Comparison of ENCODE assay signal across 10 cellular contexts in the genomic region with DNA sequence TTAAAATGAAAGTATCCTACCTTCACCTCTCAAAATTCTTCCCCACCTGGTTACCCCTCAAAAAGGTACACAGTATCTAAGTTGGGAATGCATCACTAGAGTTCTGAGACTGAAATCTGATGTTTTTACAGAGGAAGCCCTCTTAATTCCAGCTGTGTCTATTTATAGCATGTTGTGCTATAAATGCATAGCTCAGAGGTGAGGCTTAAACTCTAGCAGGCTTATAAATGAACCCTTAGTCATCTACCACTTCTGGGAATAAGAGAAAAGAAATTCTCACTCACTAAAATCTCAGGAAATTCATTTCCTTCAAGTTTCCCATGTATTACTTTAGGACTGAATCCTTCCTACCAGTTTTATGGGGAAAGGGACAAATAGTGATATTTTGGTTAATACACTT. TPM values are rescaled to one million over a fixed set of nuclear protein-coding genes. Genes with fewer than 3 reads are reported as not detected.
A peak's percentile ranks its signal among the peaks of the same experiment; 100 is the strongest.
DNase-seq lines count a peak whose midpoint lies in the region; ATAC-seq and TF ChIP-seq lines count a peak whose summit lies in the region.
"Had no signal": no experiment of that assay in that cellular context is flagged by ENCODE, and none has a peak within 500 bp of the region (broad histone marks: within the 10 kb centered on the region; RNA-seq: fewer than 3 reads in every experiment).

No MANE protein-coding gene starts in this region.

- H3K4me1 Mint-ChIP-seq in activated CD4-positive, alpha-beta T cell treated with anti-CD3 and anti-CD28 coated beads, Interleukin-2, amount 10 ng/mL, durations not matched to agents 24 days and 14 days = peaks cover 45% of the 10 kb centered on the region

- peaks cover 18% of the 10 kb centered on the region for H3K36me3 Mint-ChIP-seq in activated CD4-positive, alpha-beta T cell treated with anti-CD3 and anti-CD28 coated beads, Interleukin-2, amount 10 ng/mL, durations not matched to agents 24 days and 14 days (ENCODE audit: low read depth)

- H3K27ac ChIP-seq in foreskin keratinocyte = no peak overlapping the region

- H3K27ac Mint-ChIP-seq in activated CD4-positive, alpha-beta T cell treated with anti-CD3 and anti-CD28 coated beads, Interleukin-2, amount 10 ng/mL, durations not matched to agents 24 days and 14 days = no peak overlapping the region

- H3K27me3 Mint-ChIP-seq in activated CD4-positive, alpha-beta T cell treated with anti-CD3 and anti-CD28 coated beads, Interleukin-2, amount 10 ng/mL, durations not matched to agents 24 days and 14 days = no peaks in the 10 kb centered on the region

- DNase-seq in Daoy (ENCODE audit: low read depth) (peak; percentile 23), foreskin keratinocyte (peak; percentile 37 to 66), renal cortical epithelial cell (ENCODE audit: low read depth) (peak; percentile 90), left colon (no peak), mesenteric fat pad (ENCODE audit: low spot score) (no peak), NCI-H748 treated with DMSO at 0.1 percent for 48 hours (lab: John Stamatoyannopoulos, UW) (no peak)
- no peak for DNase-seq in activated CD4-positive, alpha-beta T cell treated with anti-CD3 and anti-CD28 coated beads, Interleukin-2, amount 10 ng/mL, durations not matched to agents 24 days and 14 days
- DNase-seq: cortex of kidney, DND-41 had no signal

- H3K27me3 ChIP-seq in foreskin keratinocyte = no peaks in the 10 kb centered on the region

- no peaks in the 10 kb centered on the region for H3K9me3 Mint-ChIP-seq in activated CD4-positive, alpha-beta T cell treated with anti-CD3 and anti-CD28 coated beads, Interleukin-2, amount 10 ng/mL, durations not matched to agents 24 days and 14 days

- ATAC-seq in SK-N-SH treated with all-trans-retinoic acid at 6 μM for 48 hours (peak; percentile 65), foreskin keratinocyte (peak; percentile 63), left colon (no peak)

- peaks cover 58% of the 10 kb centered on the region for H3K4me1 ChIP-seq in foreskin keratinocyte

- no peak for TF ChIP-seq CTCF in foreskin keratinocyte (conservative IDR thresholded peaks at IDR 0.05)

- no peak overlapping the region for H3K4me3 Mint-ChIP-seq in activated CD4-positive, alpha-beta T cell treated with anti-CD3 and anti-CD28 coated beads, Interleukin-2, amount 10 ng/mL, durations not matched to agents 24 days and 14 days

- intact Hi-C loops in left colon (cut with DNase I, micrococcal nuclease) = no loop called here
- intact Hi-C loops in activated CD4-positive, alpha-beta T cell treated with anti-CD3 and anti-CD28 coated beads, Interleukin-2, amount 10 ng/mL, durations not matched to agents 24 days and 14 days (cut with micrococcal nuclease) = no loop called here

TF ChIP-seq in SK-N-SH treated with all-trans-retinoic acid at 6 μM for 48 hours, 23 proteins besides CTCF, POLR2A, EP300 and RAD21:
- TF ChIP-seq ESRRG (CRISPR knock-in tag; IDR thresholded peaks at IDR 0.05) (no peak), TOX (CRISPR knock-in tag; IDR thresholded peaks at IDR 0.05; ENCODE audit: borderline replicate concordance) (no peak), CSDC2 (CRISPR knock-in tag; IDR thresholded peaks at IDR 0.05) (no peak), RARB (CRISPR knock-in tag; IDR thresholded peaks at IDR 0.05) (no peak), PPARA (CRISPR knock-in tag; IDR thresholded peaks at IDR 0.05; ENCODE audit: borderline replicate concordance) (no peak), GLIS3 (CRISPR knock-in tag; IDR thresholded peaks at IDR 0.05) (no peak), ZFP3 (CRISPR knock-in tag; IDR thresholded peaks at IDR 0.05) (no peak), ZNF565 (CRISPR knock-in tag; conservative IDR thresholded peaks at IDR 0.05; ENCODE audit: low read depth) (no peak), ZNF8 (CRISPR knock-in tag; IDR thresholded peaks at IDR 0.05) (no peak), ZNF70 (CRISPR knock-in tag; IDR thresholded peaks at IDR 0.05) (no peak)
- TF ChIP-seq, protein P1, sequence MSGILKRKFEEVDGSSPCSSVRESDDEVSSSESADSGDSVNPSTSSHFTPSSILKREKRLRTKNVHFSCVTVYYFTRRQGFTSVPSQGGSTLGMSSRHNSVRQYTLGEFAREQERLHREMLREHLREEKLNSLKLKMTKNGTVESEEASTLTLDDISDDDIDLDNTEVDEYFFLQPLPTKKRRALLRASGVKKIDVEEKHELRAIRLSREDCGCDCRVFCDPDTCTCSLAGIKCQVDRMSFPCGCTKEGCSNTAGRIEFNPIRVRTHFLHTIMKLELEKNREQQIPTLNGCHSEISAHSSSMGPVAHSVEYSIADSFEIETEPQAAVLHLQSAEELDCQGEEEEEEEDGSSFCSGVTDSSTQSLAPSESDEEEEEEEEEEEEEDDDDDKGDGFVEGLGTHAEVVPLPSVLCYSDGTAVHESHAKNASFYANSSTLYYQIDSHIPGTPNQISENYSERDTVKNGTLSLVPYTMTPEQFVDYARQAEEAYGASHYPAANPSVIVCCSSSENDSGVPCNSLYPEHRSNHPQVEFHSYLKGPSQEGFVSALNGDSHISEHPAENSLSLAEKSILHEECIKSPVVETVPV (CRISPR knock-in tag; IDR thresholded peaks at IDR 0.05) = no peak
- TF ChIP-seq, protein P2, sequence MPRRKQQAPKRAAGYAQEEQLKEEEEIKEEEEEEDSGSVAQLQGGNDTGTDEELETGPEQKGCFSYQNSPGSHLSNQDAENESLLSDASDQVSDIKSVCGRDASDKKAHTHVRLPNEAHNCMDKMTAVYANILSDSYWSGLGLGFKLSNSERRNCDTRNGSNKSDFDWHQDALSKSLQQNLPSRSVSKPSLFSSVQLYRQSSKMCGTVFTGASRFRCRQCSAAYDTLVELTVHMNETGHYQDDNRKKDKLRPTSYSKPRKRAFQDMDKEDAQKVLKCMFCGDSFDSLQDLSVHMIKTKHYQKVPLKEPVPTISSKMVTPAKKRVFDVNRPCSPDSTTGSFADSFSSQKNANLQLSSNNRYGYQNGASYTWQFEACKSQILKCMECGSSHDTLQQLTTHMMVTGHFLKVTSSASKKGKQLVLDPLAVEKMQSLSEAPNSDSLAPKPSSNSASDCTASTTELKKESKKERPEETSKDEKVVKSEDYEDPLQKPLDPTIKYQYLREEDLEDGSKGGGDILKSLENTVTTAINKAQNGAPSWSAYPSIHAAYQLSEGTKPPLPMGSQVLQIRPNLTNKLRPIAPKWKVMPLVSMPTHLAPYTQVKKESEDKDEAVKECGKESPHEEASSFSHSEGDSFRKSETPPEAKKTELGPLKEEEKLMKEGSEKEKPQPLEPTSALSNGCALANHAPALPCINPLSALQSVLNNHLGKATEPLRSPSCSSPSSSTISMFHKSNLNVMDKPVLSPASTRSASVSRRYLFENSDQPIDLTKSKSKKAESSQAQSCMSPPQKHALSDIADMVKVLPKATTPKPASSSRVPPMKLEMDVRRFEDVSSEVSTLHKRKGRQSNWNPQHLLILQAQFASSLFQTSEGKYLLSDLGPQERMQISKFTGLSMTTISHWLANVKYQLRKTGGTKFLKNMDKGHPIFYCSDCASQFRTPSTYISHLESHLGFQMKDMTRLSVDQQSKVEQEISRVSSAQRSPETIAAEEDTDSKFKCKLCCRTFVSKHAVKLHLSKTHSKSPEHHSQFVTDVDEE (CRISPR knock-in tag; IDR thresholded peaks at IDR 0.05) = no peak

RNA-seq across cellular contexts. Expression of a gene that starts 9.1 kb away (rescaled TPM):
- total RNA-seq in Daoy (2014; rRNA removed; shearing (Covaris generic)) = 24.6 and 29.5 TPM in 2 replicates
- 104 and 107 TPM in 2 replicates for total RNA-seq in foreskin keratinocyte
- polyA plus RNA-seq in foreskin keratinocyte = 59.6 and 61.0 TPM in 2 replicates
- 61.8 and 67.6 TPM in 2 replicates for total RNA-seq in renal cortical epithelial cell
- 100 to 1,000 TPM in 1 of 2 donors, 10 to 100 TPM in 1; 94.6 to 115 TPM for total RNA-seq in left colon
- 620 TPM for total RNA-seq in mesenteric fat pad
- total RNA-seq in activated CD4-positive, alpha-beta T cell treated with anti-CD3 and anti-CD28 coated beads, Interleukin-2, amount 10 ng/mL, durations not matched to agents 24 days and 14 days = 48.3 and 50.3 TPM in 2 replicates

Comparison
In these comparisons a context has a peak if more than half of its experiments do, and no peak if none do; other contexts are left out.
1. DNase-seq: peak in Daoy (single experiment), foreskin keratinocyte (2 of 2) and renal cortical epithelial cell (single experiment); none in left colon (0 of 2), mesenteric fat pad (single experiment), activated CD4-positive, alpha-beta T cell treated with anti-CD3 and anti-CD28 coated beads, Interleukin-2, amount 10 ng/mL, durations not matched to agents 24 days and 14 days (single experiment) and NCI-H748 treated with DMSO at 0.1 percent for 48 hours (single experiment).